Comparison of ENCODE assay signal across 22 cellular contexts in the genomic region with DNA sequence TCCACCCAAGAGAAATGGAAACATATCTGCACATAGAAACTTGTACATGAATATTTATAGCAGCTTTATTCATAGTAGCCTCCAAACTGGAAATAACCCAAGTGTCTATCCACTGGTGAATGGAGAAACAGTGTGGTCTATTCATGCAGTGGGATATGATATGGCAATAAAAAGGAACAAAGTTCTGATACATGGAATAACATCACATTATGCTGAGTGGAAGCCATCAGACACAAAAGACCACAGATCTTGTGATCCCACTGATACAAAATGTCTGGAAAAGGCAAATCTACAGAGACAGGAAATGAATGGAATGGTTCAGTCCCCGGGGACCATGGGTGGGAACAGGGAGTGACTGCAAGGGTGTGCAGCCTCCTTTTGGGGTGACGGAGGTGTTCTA. TPM values are rescaled to one million over a fixed set of nuclear protein-coding genes. Genes with fewer than 3 reads are reported as not detected.
"Had no signal": no experiment of that assay in that cellular context is flagged by ENCODE, and none has a peak within 500 bp of the region (broad histone marks: within the 10 kb centered on the region; RNA-seq: fewer than 3 reads in every experiment).

No MANE protein-coding gene starts in this region.

- FAIRE-seq: colon, keratinocyte had no signal

- DNase-seq: cerebellar nuclear complex; dermis blood vessel endothelial cell; gastrocnemius medialis; heart right ventricle; hypothalamus; left ventricle myocardium superior; mesenchymal stem cell; naive B cell; posterior cingulate gyrus; stimulated activated CD4-positive, alpha-beta T cell treated with anti-CD3 and anti-CD28 coated beads, Interleukin-2, amount 100 ng/mL, for 24 hours; stimulated activated naive CD4-positive, alpha-beta T cell; stomach; substantia nigra; uterus had no signal

- H3K27ac ChIP-seq: gastrocnemius medialis, heart right ventricle, stomach, upper lobe of left lung, uterus had no signal

- ATAC-seq: esophagus mucosa, gastrocnemius medialis, heart right ventricle, left ventricle myocardium superior, sciatic nerve had no signal

- H3K36me3 ChIP-seq: gastrocnemius medialis, heart right ventricle, stomach, upper lobe of left lung, uterus had no signal

- H3K27ac Mint-ChIP-seq: naive B cell, nephron had no signal

- H3K27me3 ChIP-seq: upper lobe of left lung, uterus had no signal

- H3K4me1 ChIP-seq: gastrocnemius medialis, heart right ventricle, uterus had no signal

- H3K4me3 Mint-ChIP-seq: naive B cell, nephron had no signal

- H3K4me1 Mint-ChIP-seq: nephron had no signal

- H3K4me3 ChIP-seq: gastrocnemius medialis, heart right ventricle, lung, stomach, upper lobe of left lung, uterus had no signal

RNA-seq across cellular contexts. Expression of gene GPR132, which starts 58.0 kb away (rescaled TPM):
- polyA plus RNA-seq: fibroblast of lung, keratinocyte had no signal
